Comparison of ENCODE assay signal across 8 cellular contexts in the genomic region with DNA sequence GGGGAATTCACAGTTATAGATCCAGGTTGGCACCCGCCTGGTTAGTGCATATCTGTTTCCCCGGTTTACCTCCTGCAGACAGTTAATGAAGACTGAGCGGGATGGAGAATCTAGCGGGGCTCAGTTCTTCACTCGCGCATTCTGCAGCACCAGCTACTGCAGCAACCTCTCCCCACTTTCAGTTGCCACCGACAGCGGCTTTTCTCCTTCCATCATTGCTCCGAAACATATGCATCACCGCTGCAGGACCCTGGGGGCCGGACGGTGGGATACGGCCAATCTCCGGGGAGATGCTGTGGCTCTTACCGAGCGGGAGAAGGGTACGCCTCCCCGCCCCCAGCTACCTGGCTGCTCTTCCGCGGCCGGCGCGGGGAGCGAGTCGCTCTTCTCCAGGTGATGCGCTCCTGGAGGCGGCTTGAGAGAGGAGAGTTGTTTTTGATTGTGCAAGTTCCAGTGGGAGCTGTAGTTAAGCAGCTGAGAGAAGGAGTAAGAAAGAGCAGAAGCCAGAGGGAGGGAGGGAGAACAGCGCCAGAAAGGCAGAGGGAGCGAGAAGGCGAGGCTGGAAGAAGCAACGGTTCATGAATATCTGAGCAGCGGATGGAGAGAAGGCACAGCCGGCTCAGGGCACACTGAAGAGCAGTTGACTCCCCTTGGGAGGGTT. TPM values are rescaled to one million over a fixed set of nuclear protein-coding genes. Genes with fewer than 3 reads are reported as not detected.
A peak's percentile ranks its signal among the peaks of the same experiment; 100 is the strongest.
DNase-seq lines count a peak whose midpoint lies in the region; ATAC-seq and TF ChIP-seq lines count a peak whose summit lies in the region.

A gene (minus strand): TSS at position 642 of the 661 bp plus-strand sequence. CDS start 652 bp downstream, outside the sequence.

- H3K27ac ChIP-seq in dorsolateral prefrontal cortex = peak within 1 kb of the TSS; percentile 87 to 99 (median 96)

- peaks cover 42% of the 10 kb centered on the region for H3K27me3 Mint-ChIP-seq in activated CD4-positive, alpha-beta T cell treated with anti-CD3 and anti-CD28 coated beads, Interleukin-2, amount 10 ng/mL, durations not matched to agents 24 days and 14 days

- peak; percentile 56 for ATAC-seq in HG02798 (IDR thresholded peaks at IDR 0.05; ENCODE audit: poor library complexity, unreplicated experiment)
- no peak for ATAC-seq in left colon
- no peak for ATAC-seq in HG02610 (IDR thresholded peaks at IDR 0.05; ENCODE audit: unreplicated experiment)

- H3K27ac Mint-ChIP-seq in activated CD4-positive, alpha-beta T cell treated with anti-CD3 and anti-CD28 coated beads, Interleukin-2, amount 10 ng/mL, durations not matched to agents 24 days and 14 days = no peak within 1 kb of the TSS

- no peaks in the 10 kb centered on the region for H3K36me3 Mint-ChIP-seq in activated CD4-positive, alpha-beta T cell treated with anti-CD3 and anti-CD28 coated beads, Interleukin-2, amount 10 ng/mL, durations not matched to agents 24 days and 14 days (ENCODE audit: low read depth)

- H3K4me3 ChIP-seq in BE2C (ENCODE audit: low read depth, low read length) = peak within 1 kb of the TSS; percentile 77
- H3K4me3 ChIP-seq in dorsolateral prefrontal cortex = peak within 1 kb of the TSS; percentile 57 to 95 (median 79)

- peaks cover 27% of the 10 kb centered on the region for H3K4me1 Mint-ChIP-seq in activated CD4-positive, alpha-beta T cell treated with anti-CD3 and anti-CD28 coated beads, Interleukin-2, amount 10 ng/mL, durations not matched to agents 24 days and 14 days

- DNase-seq in BE2C (peak; percentile 31), dorsolateral prefrontal cortex (peak in 9 of 10 donors; percentile 41 to 70 (median 67)), left colon (no peak), SW480 (ENCODE audit: low spot score) (no peak)
- peak; percentile 76 for DNase-seq in activated CD4-positive, alpha-beta T cell treated with anti-CD3 and anti-CD28 coated beads, Interleukin-2, amount 10 ng/mL, durations not matched to agents 24 days and 14 days
- peak; percentile 3 to 13 for DNase-seq in stimulated activated CD4-positive, alpha-beta T cell treated with anti-CD3 and anti-CD28 coated beads, Interleukin-15, amount 100 ng/mL, for 1 hour (ENCODE audit: low read depth in 1 of 2, low spot score in 1 of 2)

- H3K36me3 ChIP-seq in BE2C = no peaks in the 10 kb centered on the region

- H3K27me3 ChIP-seq in BE2C (no peaks in the 10 kb centered on the region), dorsolateral prefrontal cortex (no peaks in the 10 kb centered on the region)

- intact Hi-C loops in activated CD4-positive, alpha-beta T cell treated with anti-CD3 and anti-CD28 coated beads, Interleukin-2, amount 10 ng/mL, durations not matched to agents 24 days and 14 days (cut with micrococcal nuclease) = no loop called here
- intact Hi-C loops in dorsolateral prefrontal cortex (cut with DNase I) (loop anchor here (2.0 to 10.0 kb wide), 4 partner anchors 143 to 507 kb away; no protein-coding TSS in a partner anchor), left colon (cut with DNase I, micrococcal nuclease) (no loop called here)

- H3K4me1 ChIP-seq in BE2C = no peaks in the 10 kb centered on the region

- peaks cover 8% of the 10 kb centered on the region for H3K9me3 Mint-ChIP-seq in activated CD4-positive, alpha-beta T cell treated with anti-CD3 and anti-CD28 coated beads, Interleukin-2, amount 10 ng/mL, durations not matched to agents 24 days and 14 days

- no peaks in the 10 kb centered on the region for H3K9me3 ChIP-seq in BE2C

- TF ChIP-seq CTCF in BE2C (IDR thresholded peaks at IDR 0.05; ENCODE audit: low read depth, low read length) (0 out of 2 replicates have a peak, but pooled peaks have one; percentile 11), dorsolateral prefrontal cortex (IDR thresholded peaks at IDR 0.05 in 54 of 56, conservative IDR thresholded peaks at IDR 0.05 in 2 of 56; ENCODE audit: low read depth in 1 of 56, partially characterized antibody in 56 of 56) (peak in 23 of 56 donors; percentile 5 to 45 (median 23))

- peak within 1 kb of the TSS; percentile 88 for H3K4me3 Mint-ChIP-seq in activated CD4-positive, alpha-beta T cell treated with anti-CD3 and anti-CD28 coated beads, Interleukin-2, amount 10 ng/mL, durations not matched to agents 24 days and 14 days

RNA-seq across cellular contexts. Expression of the gene that starts here (rescaled TPM):
- 84.5 TPM for polyA plus RNA-seq in BE2C (2012; ENCODE audit: insufficient read depth, insufficient read length, low read depth)
- total RNA-seq in activated CD4-positive, alpha-beta T cell treated with anti-CD3 and anti-CD28 coated beads, Interleukin-2, amount 10 ng/mL, durations not matched to agents 24 days and 14 days = 28.8 and 36.4 TPM in 2 replicates
- total RNA-seq in dorsolateral prefrontal cortex (100 to 1,000 TPM in 82 of 120 experiments, 10 to 100 TPM in 38; 31.4 to 701 (median 120) TPM), left colon (100 to 1,000 TPM in 1 of 2 donors, 10 to 100 TPM in 1; 63.5 to 728 TPM)

Comparison
In these comparisons a context has a peak if more than half of its experiments do, and no peak if none do; other contexts are left out.
1. DNase-seq: peak in BE2C (single experiment), activated CD4-positive, alpha-beta T cell treated with anti-CD3 and anti-CD28 coated beads, Interleukin-2, amount 10 ng/mL, durations not matched to agents 24 days and 14 days (single experiment), dorsolateral prefrontal cortex (9 of 10) and stimulated activated CD4-positive, alpha-beta T cell treated with anti-CD3 and anti-CD28 coated beads, Interleukin-15, amount 100 ng/mL, for 1 hour (2 of 2); none in left colon (0 of 2) and SW480 (single experiment).
2. intact Hi-C loops: an anchor here in dorsolateral prefrontal cortex (2.0 to 10.0 kb wide); none called in activated CD4-positive, alpha-beta T cell treated with anti-CD3 and anti-CD28 coated beads, Interleukin-2, amount 10 ng/mL, durations not matched to agents 24 days and 14 days and left colon.